Comparison of ENCODE assay signal across 19 cellular contexts in genomic region chr12:33310471-33310870, GRCh38.
"Had no signal": no experiment of that assay in that cellular context is flagged by ENCODE, and none has a peak within 500 bp of the region (broad histone marks: within the 10 kb centered on the region; RNA-seq: fewer than 3 reads in every experiment).

No MANE protein-coding gene starts in this region.

- H3K4me1 ChIP-seq: esophagus squamous epithelium, gastrocnemius medialis, heart right ventricle, left lung, lower lobe of right lung had no signal

- DNase-seq: dermis blood vessel endothelial cell; dorsolateral prefrontal cortex; effector CD4-positive, alpha-beta T cell; effector memory CD4-positive, alpha-beta T cell; esophagus squamous epithelium; foreskin fibroblast; foreskin melanocyte; gastrocnemius medialis; glutamatergic neuron; head of caudate nucleus; heart right ventricle; hippocampal formation; left cardiac atrium; left ventricle myocardium superior; lower lobe of right lung; mesenchymal stem cell had no signal

- H3K36me3 ChIP-seq: esophagus squamous epithelium, gastrocnemius medialis, heart right ventricle, left lung, lower lobe of right lung had no signal

- ATAC-seq: gastrocnemius medialis, heart right ventricle, left cardiac atrium, left lung, left ventricle myocardium superior, lower lobe of right lung, mucosa of descending colon had no signal

- H3K27ac ChIP-seq: coronary artery, dorsolateral prefrontal cortex, esophagus squamous epithelium, gastrocnemius medialis, heart right ventricle, left lung, lower lobe of right lung had no signal

- H3K27me3 ChIP-seq: esophagus squamous epithelium, gastrocnemius medialis, heart right ventricle, left lung had no signal

- H3K4me3 ChIP-seq: coronary artery, dorsolateral prefrontal cortex, esophagus squamous epithelium, gastrocnemius medialis, heart right ventricle, left lung, lower lobe of right lung, mucosa of descending colon had no signal

- H3K9me3 ChIP-seq: esophagus squamous epithelium, gastrocnemius medialis, lower lobe of right lung, mucosa of descending colon had no signal
